8 cellular contexts compared by ENCODE assay signal in genomic region chr17:4908711-4909496, GRCh38. TPM values are rescaled to one million over a fixed set of nuclear protein-coding genes. Genes with fewer than 3 reads are reported as not detected.
DNase-seq lines count a peak whose midpoint lies in the region; ATAC-seq and TF ChIP-seq lines count a peak whose summit lies in the region.

No MANE protein-coding gene starts in this region.

- H3K9me3 ChIP-seq in left ventricle myocardium inferior (replicated peaks) (no peaks in the 10 kb centered on the region), prostate gland (no peaks in the 10 kb centered on the region), aorta (ENCODE audit: control insufficient read depth, low read length) (no peaks in the 10 kb centered on the region)

- DNase-seq in 8988T (peak; percentile 45), NCI-H1417 (lab: John Stamatoyannopoulos, UW) (peak; percentile 9 to 86 (median 71)), T follicular helper cell (ENCODE audit: low read depth) (peak; percentile 49), amniotic epithelial cell (ENCODE audit: low read depth) (peak; percentile 96), left ventricle myocardium inferior (peak; percentile 92), prostate gland (ENCODE audit: low spot score) (peak; percentile 81), aorta (peak; percentile 94 to 95)

- TF ChIP-seq POLR2A in prostate gland (IDR thresholded peaks at IDR 0.05): peak; percentile 21

- WGBS in prostate gland: 16% methylated on average over 20 of the region's 20 CpGs
- WGBS in aorta, 2 donors: 21 to 23% methylated on average over 20 of the region's 20 CpGs

- peak; percentile 92 for TF ChIP-seq CTCF in left ventricle myocardium inferior (IDR thresholded peaks at IDR 0.05; ENCODE audit: borderline replicate concordance)
- TF ChIP-seq CTCF in prostate gland (IDR thresholded peaks at IDR 0.05): peak; percentile 53 to 92 (median 68)

- intact Hi-C loops in left ventricle myocardium inferior (cut with micrococcal nuclease): loop anchor here (5.0 kb wide), 1 partner anchor 153 kb away; no protein-coding TSS in a partner anchor
- intact Hi-C loops in prostate gland (cut with DNase I): loop anchor here (2.0 to 5.0 kb wide), 2 partner anchors 78 to 154 kb away; partner anchors contain the start of gene CAMTA2
- intact Hi-C loops in aorta (cut with DNase I): loop anchor here (5.0 to 10.0 kb wide), 2 partner anchors 76 to 153 kb away; partner anchors contain the start of gene CAMTA2 (in 2 of the 2)

- H3K27ac ChIP-seq in left ventricle myocardium inferior (replicated peaks) (peak overlapping the region; percentile 80), prostate gland (peak overlapping the region; percentile 51 to 62), aorta (ENCODE audit: low read depth in 1 of 2, low read length in 2 of 2) (no peak overlapping the region)

- H3K4me3 ChIP-seq in left ventricle myocardium inferior: peak overlapping the region; percentile 19
- H3K4me3 ChIP-seq in prostate gland: no peak overlapping the region
- H3K4me3 ChIP-seq in aorta (ENCODE audit: low read length in 2 of 2): no peak overlapping the region

- no peaks in the 10 kb centered on the region for H3K36me3 ChIP-seq in left ventricle myocardium inferior
- H3K36me3 ChIP-seq in prostate gland: no peaks in the 10 kb centered on the region
- no peaks in the 10 kb centered on the region for H3K36me3 ChIP-seq in aorta (ENCODE audit: control insufficient read depth in 1 of 2, insufficient read depth in 2 of 2, low read length in 1 of 2)

- peak; percentile 62 for ATAC-seq in GM18498 (IDR thresholded peaks at IDR 0.05; ENCODE audit: unreplicated experiment)
- peak; percentile 97 for ATAC-seq in aorta (ENCODE audit: low FRiP score)

- H3K27me3 ChIP-seq in left ventricle myocardium inferior (ENCODE audit: low read depth): peaks cover 4% of the 10 kb centered on the region
- no peaks in the 10 kb centered on the region for H3K27me3 ChIP-seq in prostate gland (replicated peaks; ENCODE audit: insufficient read depth)
- H3K27me3 ChIP-seq in aorta (ENCODE audit: control insufficient read depth in 1 of 2, insufficient read depth in 2 of 2, low read length in 1 of 2): no peaks in the 10 kb centered on the region

- peaks cover 15% of the 10 kb centered on the region for H3K4me1 ChIP-seq in left ventricle myocardium inferior
- no peaks in the 10 kb centered on the region for H3K4me1 ChIP-seq in prostate gland (replicated peaks)
- H3K4me1 ChIP-seq in aorta (ENCODE audit: control insufficient read depth in 1 of 2, insufficient read depth in 2 of 2, low read length in 2 of 2): no peaks in the 10 kb centered on the region

RNA-seq across cellular contexts. Expression of gene CHRNE, which starts 6.0 kb away (rescaled TPM):
- 1.5 TPM for total RNA-seq in left ventricle myocardium inferior
- 1 to 10 TPM in 1 of 2 donors, under 1 TPM in 1; 0.64 to 1.0 TPM for total RNA-seq in prostate gland
- 1 to 10 TPM in 1 of 2 donors, under 1 TPM in 1; 0.84 to 1.6 TPM for total RNA-seq in aorta
- polyA plus RNA-seq in aorta: under 1 TPM in 1 of 2 donors, not detected in 1; 0.61 TPM

RNA-seq across cellular contexts. Expression of gene C17orf107, which starts 9.6 kb away (rescaled TPM):
- total RNA-seq in left ventricle myocardium inferior (0.80 TPM), prostate gland (10 to 100 TPM in 1 of 2 donors, 1 to 10 TPM in 1; 2.4 to 15.4 TPM), aorta (1 to 10 TPM; 2.5 to 2.9 TPM)
- polyA plus RNA-seq in aorta: 1 to 10 TPM in 1 of 2 donors, under 1 TPM in 1; 0.49 to 1.1 TPM

RNA-seq across cellular contexts. Expression of gene GP1BA, which starts 23.2 kb away (rescaled TPM):
- total RNA-seq in left ventricle myocardium inferior (0.22 TPM), prostate gland (not detected), aorta (under 1 TPM in 1 of 2 donors, not detected in 1; 0.19 TPM)
- under 1 TPM in 1 of 2 donors, not detected in 1; 0.08 TPM for polyA plus RNA-seq in aorta

RNA-seq across cellular contexts. Expression of gene SLC25A11, which starts 30.9 kb away (rescaled TPM):
- total RNA-seq in left ventricle myocardium inferior (219 TPM), prostate gland (10 to 100 TPM; 40.5 to 68.0 TPM), aorta (10 to 100 TPM; 28.3 to 29.5 TPM)
- 10 to 100 TPM; 31.8 to 41.6 TPM for polyA plus RNA-seq in aorta

RNA-seq across cellular contexts. Expression of gene RNF167, which starts 31.2 kb away (rescaled TPM):
- total RNA-seq in left ventricle myocardium inferior (90.7 TPM), prostate gland (100 to 1,000 TPM in 1 of 2 donors, 10 to 100 TPM in 1; 78.7 to 138 TPM), aorta (10 to 100 TPM; 45.6 to 51.8 TPM)
- polyA plus RNA-seq in aorta: 10 to 100 TPM; 39.3 to 89.3 TPM

Comparison
In these comparisons a context has a peak if more than half of its experiments do, and no peak if none do; other contexts are left out.
1. DNase-seq: peak in every context shown above with its lines; median percentile 96 in amniotic epithelial cell; 94 in aorta; 92 in left ventricle myocardium inferior; 81 in prostate gland; 71 in NCI-H1417; 49 in T follicular helper cell; 45 in 8988T.
2. H3K27ac ChIP-seq: peak in left ventricle myocardium inferior (single experiment) and prostate gland (2 of 2); none in aorta (0 of 2).